9 cellular contexts compared by ENCODE assay signal in genomic region chr3:134312873-134313838, GRCh38.
DNase-seq lines count a peak whose midpoint lies in the region; ATAC-seq and TF ChIP-seq lines count a peak whose summit lies in the region.
"Had no signal": no experiment of that assay in that cellular context is flagged by ENCODE, and none has a peak within 500 bp of the region (broad histone marks: within the 10 kb centered on the region; RNA-seq: fewer than 3 reads in every experiment).

No MANE protein-coding gene starts in this region.

- H3K4me3 Mint-ChIP-seq in chondrocyte (ENCODE audit: unreplicated experiment): peak overlapping the region; percentile 63
- peak overlapping the region; percentile 54 to 69 for H3K4me3 Mint-ChIP-seq in stimulated activated naive CD8-positive, alpha-beta T cell treated with anti-CD3 and anti-CD28 coated beads, Interleukin-15, amount 100 ng/mL, for 72 hours

- H3K4me1 Mint-ChIP-seq in chondrocyte (ENCODE audit: low read depth): peaks cover 92% of the 10 kb centered on the region
- peaks cover 11% of the 10 kb centered on the region for H3K4me1 Mint-ChIP-seq in stimulated activated naive CD8-positive, alpha-beta T cell treated with anti-CD3 and anti-CD28 coated beads, Interleukin-15, amount 100 ng/mL, for 72 hours

- no peaks in the 10 kb centered on the region for H3K36me3 Mint-ChIP-seq in chondrocyte (ENCODE audit: low read depth)

- no peaks in the 10 kb centered on the region for H3K27me3 Mint-ChIP-seq in chondrocyte (ENCODE audit: low read depth)
- H3K27me3 Mint-ChIP-seq in stimulated activated naive CD8-positive, alpha-beta T cell treated with anti-CD3 and anti-CD28 coated beads, Interleukin-15, amount 100 ng/mL, for 72 hours: peaks cover 73% of the 10 kb centered on the region

- DNase-seq in NCI-H146 (lab: John Stamatoyannopoulos, UW): peak; percentile 48
- DNase-seq in NCI-H146 treated with DMSO at 0.1 percent for 48 hours (lab: John Stamatoyannopoulos, UW; ENCODE audit: unreplicated experiment): no peak
- DNase-seq in chondrocyte (ENCODE audit: low spot score): peak; percentile 96
- no peak for DNase-seq in kidney epithelial cell (ENCODE audit: low read depth)
- DNase-seq in stimulated activated naive CD8-positive, alpha-beta T cell treated with anti-CD3 and anti-CD28 coated beads, Interleukin-15, amount 100 ng/mL, for 72 hours: no peak
- no peak for DNase-seq in stimulated activated CD8-positive, alpha-beta memory T cell treated with anti-CD3 and anti-CD28 coated beads, Interleukin-4, amount 100 ng/mL, for 48 hours
- no peak for DNase-seq in UCSD-AML1 (lab: John Stamatoyannopoulos, UW; ENCODE audit: unreplicated experiment)

- no peaks in the 10 kb centered on the region for H3K27me3 ChIP-seq in kidney epithelial cell (ENCODE audit: control insufficient read depth, insufficient read depth, low read length)

- H3K36me3 ChIP-seq in kidney epithelial cell (ENCODE audit: control insufficient read depth, insufficient read depth, low read length): no peaks in the 10 kb centered on the region
- H3K36me3 ChIP-seq: BLaER1 had no signal

- TF ChIP-seq CTCF in chondrocyte (IDR thresholded peaks at IDR 0.05) (peak; percentile 71), kidney epithelial cell (IDR thresholded peaks at IDR 0.05; ENCODE audit: insufficient read depth, low read length, poor library complexity, severe bottlenecking) (peak; percentile 53)

- H3K27ac Mint-ChIP-seq in chondrocyte (ENCODE audit: unreplicated experiment): peak overlapping the region; percentile 96
- no peak overlapping the region for H3K27ac Mint-ChIP-seq in stimulated activated naive CD8-positive, alpha-beta T cell treated with anti-CD3 and anti-CD28 coated beads, Interleukin-15, amount 100 ng/mL, for 72 hours

- H3K4me3 ChIP-seq in kidney epithelial cell (ENCODE audit: low read depth, low read length): peak overlapping the region; percentile 38
- H3K4me3 ChIP-seq: BLaER1 had no signal

- peak; percentile 35 for ATAC-seq in stimulated activated naive CD8-positive, alpha-beta T cell treated with anti-CD3 and anti-CD28 coated beads, Interleukin-15, amount 100 ng/mL, for 72 hours
- ATAC-seq in GM21717 (IDR thresholded peaks at IDR 0.05; ENCODE audit: unreplicated experiment): no peak

- no peaks in the 10 kb centered on the region for H3K9me3 Mint-ChIP-seq in chondrocyte (ENCODE audit: low read depth)
- no peaks in the 10 kb centered on the region for H3K9me3 Mint-ChIP-seq in stimulated activated naive CD8-positive, alpha-beta T cell treated with anti-CD3 and anti-CD28 coated beads, Interleukin-15, amount 100 ng/mL, for 72 hours

Comparison
In these comparisons a context has a peak if more than half of its experiments do, and no peak if none do; other contexts are left out.
1. DNase-seq: peak in NCI-H146 (single experiment) and chondrocyte (single experiment); none in NCI-H146 treated with DMSO at 0.1 percent for 48 hours (single experiment), kidney epithelial cell (single experiment), stimulated activated naive CD8-positive, alpha-beta T cell treated with anti-CD3 and anti-CD28 coated beads, Interleukin-15, amount 100 ng/mL, for 72 hours (0 of 2), stimulated activated CD8-positive, alpha-beta memory T cell treated with anti-CD3 and anti-CD28 coated beads, Interleukin-4, amount 100 ng/mL, for 48 hours (single experiment) and UCSD-AML1 (single experiment).